In genomic region chr15:67762610-67763368, GRCh38 we compare ENCODE assay signal across 8 cellular contexts.
DNase-seq lines count a peak whose midpoint lies in the region; ATAC-seq and TF ChIP-seq lines count a peak whose summit lies in the region.

No MANE protein-coding gene starts in this region.

- H2AFZ ChIP-seq in PC-3 (ENCODE audit: low read length): no peak overlapping the region

- POLR2A ChIA-PET in PC-3 (lab: Charles Lee; ENCODE audit: unreplicated experiment): no interaction called here

- H3K9me2 ChIP-seq in PC-3 (replicated peaks; ENCODE audit: low read length): no peaks in the 10 kb centered on the region

- no peak overlapping the region for H3K4me2 ChIP-seq in PC-3 (ENCODE audit: low read length)

- intact Hi-C loops in PC-3 (cut with micrococcal nuclease): no loop called here

- ATAC-seq in GM18519 (IDR thresholded peaks at IDR 0.05; ENCODE audit: low FRiP score, unreplicated experiment) (peak; percentile 71), HG03039 (IDR thresholded peaks at IDR 0.05; ENCODE audit: unreplicated experiment) (peak; percentile 64), PC-3 (no peak)

- no peaks in the 10 kb centered on the region for H3K36me3 ChIP-seq in skeletal muscle tissue (ENCODE audit: control insufficient read depth in 3 of 3, insufficient read depth in 3 of 3, low read length in 3 of 3)
- H3K36me3 ChIP-seq in PC-3 (ENCODE audit: low read depth, low read length): no peaks in the 10 kb centered on the region
- H3K36me3 ChIP-seq in effector memory CD4-positive, alpha-beta T cell (ENCODE audit: control insufficient read depth, insufficient read depth, low read length): no peaks in the 10 kb centered on the region

- CTCF ChIA-PET in PC-3 (lab: Charles Lee): no interaction called here

- H3K4me3 ChIP-seq in skeletal muscle tissue (ENCODE audit: low read length in 3 of 3) (no peak overlapping the region), PC-3 (ENCODE audit: low read length) (no peak overlapping the region)
- no peak overlapping the region for H3K4me3 ChIP-seq in effector memory CD4-positive, alpha-beta T cell (ENCODE audit: insufficient read depth, low read depth, low read length, poor library complexity, severe bottlenecking)

- peak overlapping the region; percentile 17 for H3K27ac ChIP-seq in skeletal muscle tissue (ENCODE audit: low read depth, low read length)
- H3K27ac ChIP-seq in PC-3 (ENCODE audit: low read length): no peak overlapping the region
- H3K27ac ChIP-seq in effector memory CD4-positive, alpha-beta T cell (ENCODE audit: insufficient read depth, low read length, poor library complexity, severe bottlenecking): no peak overlapping the region

- no TSS peak for BruUV-seq in PC-3 (replicated peaks; lab: Mats Ljungman, UMichigan)

- H4K20me1 ChIP-seq in PC-3 (ENCODE audit: low read length): no peaks in the 10 kb centered on the region

- peak; percentile 13 for DNase-seq in activated CD8-positive, alpha-beta memory T cell treated with anti-CD3 and anti-CD28 coated beads, Interleukin-2, amount 50 U/mL, for 24 hours (ENCODE audit: extremely low read depth)
- no peak for DNase-seq in T-helper 9 cell
- DNase-seq in PC-3: no peak
- DNase-seq in effector memory CD4-positive, alpha-beta T cell: no peak
- DNase-seq in dermis blood vessel endothelial cell: no peak

- no peak for TF ChIP-seq CTCF in PC-3 (conservative IDR thresholded peaks at IDR 0.05; ENCODE audit: low read depth, low read length)

- H3K79me2 ChIP-seq in PC-3 (ENCODE audit: low read length): no peaks in the 10 kb centered on the region

- no peaks in the 10 kb centered on the region for H3K9me3 ChIP-seq in skeletal muscle tissue (ENCODE audit: control insufficient read depth in 3 of 3, low read length in 3 of 3)
- H3K9me3 ChIP-seq in PC-3 (ENCODE audit: low read length): no peaks in the 10 kb centered on the region
- no peaks in the 10 kb centered on the region for H3K9me3 ChIP-seq in effector memory CD4-positive, alpha-beta T cell (ENCODE audit: control insufficient read depth, low read length)

- peaks cover 0 to 8% (median 5%) of the 10 kb centered on the region in 3 donors for H3K4me1 ChIP-seq in skeletal muscle tissue (ENCODE audit: control insufficient read depth in 3 of 3, insufficient read depth in 3 of 3, low read length in 3 of 3)
- no peaks in the 10 kb centered on the region for H3K4me1 ChIP-seq in PC-3 (ENCODE audit: insufficient read depth, low read length)
- peaks cover 18% of the 10 kb centered on the region for H3K4me1 ChIP-seq in effector memory CD4-positive, alpha-beta T cell (ENCODE audit: control insufficient read depth, insufficient read depth, low read length, poor library complexity, severe bottlenecking)

- H3F3A ChIP-seq in PC-3 (ENCODE audit: low read length, unreplicated experiment): no peaks in the 10 kb centered on the region

- H3K27me3 ChIP-seq in skeletal muscle tissue (ENCODE audit: control insufficient read depth in 3 of 3, insufficient read depth in 3 of 3, low read length in 3 of 3) (no peaks in the 10 kb centered on the region), PC-3 (ENCODE audit: low read length) (no peaks in the 10 kb centered on the region)
- no peaks in the 10 kb centered on the region for H3K27me3 ChIP-seq in effector memory CD4-positive, alpha-beta T cell (replicated peaks; ENCODE audit: control insufficient read depth, insufficient read depth, low read length, poor library complexity, severe bottlenecking)

- peak overlapping the region in 1 of 3 donors; percentile 34 for H3K9ac ChIP-seq in skeletal muscle tissue (ENCODE audit: low read depth in 1 of 3, low read length in 3 of 3)
- no peak overlapping the region for H3K9ac ChIP-seq in PC-3 (ENCODE audit: low read length)
